ENCODE assay signal across 8 cellular contexts in the genomic region with DNA sequence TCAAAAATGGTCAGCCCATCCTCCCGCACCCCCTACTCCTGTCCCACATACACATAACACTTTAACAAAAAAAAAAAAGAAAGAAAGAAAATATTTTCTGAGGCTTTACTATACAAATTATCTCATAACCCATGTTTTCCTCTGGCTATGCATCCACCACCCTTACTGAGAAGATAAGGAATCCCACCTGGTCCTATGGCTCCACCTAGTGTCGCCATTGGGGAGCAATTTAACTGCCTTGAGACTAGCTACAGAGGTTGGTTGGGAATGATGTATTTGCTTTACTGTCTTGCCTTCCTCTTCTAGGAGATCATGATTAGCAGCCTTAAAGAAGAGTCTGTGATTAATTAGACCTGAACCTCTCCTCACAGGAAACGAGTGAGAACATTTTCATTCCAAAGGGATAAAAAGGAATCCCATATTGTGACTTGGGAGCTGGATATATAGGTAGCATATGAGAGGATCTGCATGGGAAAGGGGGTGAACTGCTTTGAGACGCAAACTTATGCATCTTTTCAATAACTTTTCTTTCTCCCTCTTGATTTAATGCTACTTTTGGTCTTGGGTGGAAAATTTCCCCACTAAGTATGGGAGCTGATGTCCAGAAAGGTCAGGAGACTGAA.
A peak's percentile ranks its signal among the peaks of the same experiment; 100 is the strongest.
DNase-seq lines count a peak whose midpoint lies in the region; ATAC-seq and TF ChIP-seq lines count a peak whose summit lies in the region.

No MANE protein-coding gene starts in this region.

- H3K27ac Mint-ChIP-seq in naive B cell, result no peak overlapping the region

- DNase-seq in DND-41 (peak; percentile 72), HT1080 (ENCODE audit: low read depth) (peak; percentile 60), NOMO-1 treated with dmso at 0.1 percent for 144 hours (lab: John Stamatoyannopoulos, UW; ENCODE audit: unreplicated experiment) (peak; percentile 48), erythroblast (lab: John Stamatoyannopoulos, UW) (peak; percentile 85 to 90), naive B cell (peak; percentile 31), stomach (peak; percentile 85)
- DNase-seq in activated CD8-positive, alpha-beta memory T cell treated with anti-CD3 and anti-CD28 coated beads, Interleukin-2, amount 50 U/mL, for 4 hours, result peak; percentile 54

- no peak for TF ChIP-seq EP300 in stomach (IDR thresholded peaks at IDR 0.05)

- no peak overlapping the region for H3K4me3 Mint-ChIP-seq in naive B cell

- no peaks in the 10 kb centered on the region for H3K9me3 ChIP-seq in DND-41 (ENCODE audit: insufficient read depth, low read length, severe bottlenecking)
- no peaks in the 10 kb centered on the region for H3K9me3 ChIP-seq in stomach

- intact Hi-C loops in stomach (cut with DNase I; ENCODE audit: low total_unique reads), result no loop called here

- H3K36me3 Mint-ChIP-seq in naive B cell, result no peaks in the 10 kb centered on the region

- TF ChIP-seq POLR2A in erythroblast (IDR thresholded peaks at IDR 0.05; ENCODE audit: low read length) (no peak), stomach (IDR thresholded peaks at IDR 0.05) (no peak)

- H3K4me1 Mint-ChIP-seq in naive B cell, result no peaks in the 10 kb centered on the region

- H3K4me2 ChIP-seq in DND-41 (ENCODE audit: insufficient read depth, low read length), result no peak overlapping the region

- peaks cover 12 to 36% (median 17%) of the 10 kb centered on the region in 3 donors for H3K27me3 Mint-ChIP-seq in naive B cell

- no peaks in the 10 kb centered on the region for H3K9me3 Mint-ChIP-seq in naive B cell

- WGBS in stomach, 5 donors, result 23 to 27% (median 25%) methylated on average over 4 of the region's 4 CpGs

- no peaks in the 10 kb centered on the region for H4K20me1 ChIP-seq in DND-41 (ENCODE audit: insufficient read depth, low read length)

- H3K27ac ChIP-seq in DND-41 (ENCODE audit: low read length), result no peak overlapping the region
- no peak overlapping the region for H3K27ac ChIP-seq in stomach

- no peaks in the 10 kb centered on the region for H3K4me1 ChIP-seq in DND-41 (ENCODE audit: insufficient read depth, low read length)
- H3K4me1 ChIP-seq in stomach, result peaks cover 0 to 9% (median 0%) of the 10 kb centered on the region in 4 donors

- TF ChIP-seq CTCF in DND-41 (IDR thresholded peaks at IDR 0.05; ENCODE audit: borderline replicate concordance, extremely low read depth, low read length, poor library complexity, severe bottlenecking) (peak; percentile 93), stomach (IDR thresholded peaks at IDR 0.05) (peak in 5 of 7 experiments; percentile 74 to 90 (median 84))

- H3K4me3 ChIP-seq in DND-41 (ENCODE audit: low read depth in 1 of 2, low read length in 2 of 2) (no peak overlapping the region), stomach (no peak overlapping the region)

- H3K79me2 ChIP-seq in DND-41 (ENCODE audit: insufficient read depth, low read length), result no peaks in the 10 kb centered on the region

- H2AFZ ChIP-seq in DND-41 (ENCODE audit: low read depth, low read length), result no peak overlapping the region

- H3K9ac ChIP-seq in DND-41 (ENCODE audit: low read depth, low read length), result no peak overlapping the region

- H3K27me3 ChIP-seq in DND-41 (ENCODE audit: insufficient read depth, low read length, poor library complexity) (peaks cover 6% of the 10 kb centered on the region), stomach (no peaks in the 10 kb centered on the region)

- H3K36me3 ChIP-seq in DND-41 (ENCODE audit: insufficient read depth, low read length), result no peaks in the 10 kb centered on the region
- H3K36me3 ChIP-seq in stomach, result no peaks in the 10 kb centered on the region

- ATAC-seq in DND-41 (ENCODE audit: insufficient read depth, low read depth), result peak; percentile 98
- peak; percentile 88 for ATAC-seq in GM21526 (IDR thresholded peaks at IDR 0.05; ENCODE audit: low FRiP score, unreplicated experiment)
- peak; percentile 73 to 86 for ATAC-seq in naive B cell (ENCODE audit: low read depth in 2 of 2)

Comparison
In these comparisons a context has a peak if more than half of its experiments do, and no peak if none do; other contexts are left out.
1. DNase-seq: peak in every context shown above with its lines; median percentile 88 in erythroblast; 85 in stomach; 72 in DND-41; 60 in HT1080; 54 in activated CD8-positive, alpha-beta memory T cell treated with anti-CD3 and anti-CD28 coated beads, Interleukin-2, amount 50 U/mL, for 4 hours; 48 in NOMO-1 treated with dmso at 0.1 percent for 144 hours; 31 in naive B cell.